Comparison of ENCODE assay signal across 8 cellular contexts in the genomic region with DNA sequence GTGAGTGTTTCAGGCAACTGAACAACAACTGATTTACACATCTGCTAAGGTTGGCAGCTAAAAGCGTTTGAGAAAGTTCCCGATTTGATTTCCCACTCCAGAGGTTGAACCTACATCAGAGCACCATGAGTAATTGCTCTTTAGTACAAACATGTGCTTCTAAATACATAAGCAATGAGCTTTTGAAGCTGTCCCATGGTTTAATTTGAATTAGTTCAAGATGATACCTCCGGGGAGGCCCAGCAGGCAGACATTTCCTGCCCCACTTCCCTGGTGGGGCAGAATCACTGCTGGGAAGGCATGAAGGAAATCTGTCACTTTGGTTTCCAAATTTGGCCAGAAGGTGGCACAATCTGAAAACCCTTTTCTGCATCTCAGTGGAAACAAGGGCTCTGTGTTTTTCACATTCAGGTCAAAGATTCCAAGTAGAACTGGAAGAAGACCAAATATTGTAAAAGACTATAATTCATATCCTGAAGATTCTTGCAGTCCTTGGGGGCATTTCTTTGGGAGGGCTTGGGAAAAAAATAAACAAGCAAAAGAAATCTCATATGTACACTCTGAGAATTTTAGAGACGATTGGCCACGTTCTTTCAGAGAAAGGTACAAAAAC.
A peak's percentile ranks its signal among the peaks of the same experiment; 100 is the strongest.
DNase-seq lines count a peak whose midpoint lies in the region; ATAC-seq and TF ChIP-seq lines count a peak whose summit lies in the region.

No MANE protein-coding gene starts in this region.

- no peaks in the 10 kb centered on the region for H3K9me3 ChIP-seq in HUES48 (ENCODE audit: control insufficient read depth, insufficient read depth, low read length)
- H3K9me3 ChIP-seq in colonic mucosa, result no peaks in the 10 kb centered on the region

- H3K27me3 ChIP-seq in HUES48 (ENCODE audit: control insufficient read depth, insufficient read depth, low read length), result no peaks in the 10 kb centered on the region
- H3K27me3 ChIP-seq in colonic mucosa, result no peaks in the 10 kb centered on the region

- peak; percentile 54 for DNase-seq in SIG-M5 treated with dmso at 0.1 percent for 504 hours (lab: John Stamatoyannopoulos, UW; ENCODE audit: unreplicated experiment)
- no peak for DNase-seq in SIG-M5 (lab: John Stamatoyannopoulos, UW)
- DNase-seq in RPMI7951 (ENCODE audit: low read depth), result peak; percentile 66
- peak; percentile 73 for DNase-seq in colonic mucosa
- DNase-seq in left kidney (ENCODE audit: low read depth, low spot score), result peak; percentile 84
- DNase-seq in substantia nigra (lab: John Stamatoyannopoulos, UW), result peak in 36 of 49 donors; percentile 10 to 76 (median 37)

- H3K27ac ChIP-seq in HUES48 (ENCODE audit: low read depth, low read length) (peak overlapping the region; percentile 36), colonic mucosa (no peak overlapping the region), substantia nigra (ENCODE audit: low read depth, low read length, poor library complexity, severe bottlenecking) (peak overlapping the region; percentile 81)

- no peak overlapping the region for H3K4me3 ChIP-seq in HUES48 (ENCODE audit: low read depth, low read length)
- no peak overlapping the region for H3K4me3 ChIP-seq in colonic mucosa

- intact Hi-C loops in colonic mucosa (cut with DNase I), result loop anchor here (2.0 to 10.0 kb wide), 4 partner anchors 137 to 457 kb away; no protein-coding TSS in a partner anchor

- H3K36me3 ChIP-seq in HUES48 (ENCODE audit: control insufficient read depth, insufficient read depth, low read length) (no peaks in the 10 kb centered on the region), colonic mucosa (no peaks in the 10 kb centered on the region)

- no peak overlapping the region for H3K9ac ChIP-seq in HUES48 (ENCODE audit: low read depth, low read length)
- no peak overlapping the region for H3K9ac ChIP-seq in colonic mucosa (ENCODE audit: low read depth in 2 of 2, low read length in 2 of 2)

- H3K4me1 ChIP-seq in HUES48 (ENCODE audit: control insufficient read depth, insufficient read depth, low read length) (0 out of 2 replicates have a peak, but pooled peaks cover 3% of the 10 kb centered on the region), colonic mucosa (no peaks in the 10 kb centered on the region)

- TF ChIP-seq CTCF in colonic mucosa (IDR thresholded peaks at IDR 0.05), result peak; percentile 54

- ATAC-seq in GM21825 (IDR thresholded peaks at IDR 0.05; ENCODE audit: unreplicated experiment), result no peak
